Comparison of ENCODE assay signal across 11 cellular contexts in genomic region chr22:22013559-22014284, GRCh38.
"Had no signal": no experiment of that assay in that cellular context is flagged by ENCODE, and none has a peak within 500 bp of the region (broad histone marks: within the 10 kb centered on the region; RNA-seq: fewer than 3 reads in every experiment).

No MANE protein-coding gene starts in this region.

- H3K36me3 ChIP-seq: HAP-1 had no signal

- H3K9ac ChIP-seq: GM23248 had no signal

- FAIRE-seq: H1, H54 had no signal

- H3K9me3 ChIP-seq: HAP-1 had no signal

- H2AFZ ChIP-seq: GM23248, GM23338 had no signal

- H3K4me2 ChIP-seq: GM23338 had no signal

- H3K4me3 ChIP-seq: GM23248, GM23338, HAP-1 had no signal

- H3K27ac ChIP-seq: GM23248 had no signal

- DNase-seq: GM23248, GOT3, H7, H9, HCEC 1CT, HFFc6 had no signal

- ATAC-seq: GM23338, HCT116 had no signal
